ENCODE assay signal across 25 cellular contexts in genomic region chr4:174408841-174409552, GRCh38.
DNase-seq lines count a peak whose midpoint lies in the region; ATAC-seq, FAIRE-seq and TF ChIP-seq lines count a peak whose summit lies in the region.
"Had no signal": no experiment of that assay in that cellular context is flagged by ENCODE, and none has a peak within 500 bp of the region (broad histone marks: within the 10 kb centered on the region; RNA-seq: fewer than 3 reads in every experiment).

No MANE protein-coding gene starts in this region.

- H3K4me1 ChIP-seq in Loucy (ENCODE audit: insufficient read depth, low read length, poor library complexity, severe bottlenecking) (peaks cover 12% of the 10 kb centered on the region), small intestine (ENCODE audit: control insufficient read depth in 2 of 2, insufficient read depth in 1 of 2, low read depth in 1 of 2, low read length in 1 of 2) (no peaks in the 10 kb centered on the region)
- H3K4me1 ChIP-seq: BE2C had no signal

- H3K79me2 ChIP-seq in Loucy (ENCODE audit: insufficient read depth, low read length): no peaks in the 10 kb centered on the region

- no peaks in the 10 kb centered on the region for H3K27me3 ChIP-seq in Loucy (ENCODE audit: insufficient read depth, low read length, poor library complexity, severe bottlenecking)
- H3K27me3 ChIP-seq in small intestine (ENCODE audit: control insufficient read depth in 2 of 2, insufficient read depth in 2 of 2, low read length in 2 of 2): no peaks in the 10 kb centered on the region
- H3K27me3 ChIP-seq: BE2C had no signal

- no peaks in the 10 kb centered on the region for H3F3A ChIP-seq in Loucy (ENCODE audit: low read depth)

- TF ChIP-seq CTCF in Loucy (conservative IDR thresholded peaks at IDR 0.05; ENCODE audit: low read length): no peak

- intact Hi-C loops in left colon (cut with DNase I, micrococcal nuclease): no loop called here

- H3K4me3 ChIP-seq in Loucy (ENCODE audit: low read length, poor library complexity, severe bottlenecking) (no peak overlapping the region), small intestine (ENCODE audit: low read depth in 1 of 2, low read length in 2 of 2) (no peak overlapping the region)

- H4K20me1 ChIP-seq in Loucy (ENCODE audit: insufficient read depth, low read length, poor library complexity, severe bottlenecking): no peaks in the 10 kb centered on the region

- H3K9me3 ChIP-seq in Loucy (ENCODE audit: insufficient read depth, low read depth, low read length) (no peaks in the 10 kb centered on the region), small intestine (ENCODE audit: control insufficient read depth, low read depth) (no peaks in the 10 kb centered on the region)
- H3K9me3 ChIP-seq: BE2C had no signal

- DNase-seq in SK-MEL-5 (ENCODE audit: low read depth, low spot score) (peak; percentile 41), left colon (peak; percentile 11 to 47), small intestine (peak; percentile 64), epidermal melanocyte (ENCODE audit: insufficient read length, low spot score) (no peak)
- DNase-seq: ACHN; BE2C; C1 segment of cervical spinal cord; CD4-positive, CD25-positive, alpha-beta regulatory T cell; CD8-positive, alpha-beta memory T cell; COR-L47; DMS 273 treated with DMSO at 0.1 percent for 48 hours; DMS53; DND-41; EL; HCEC 1CT had no signal

- peak overlapping the region in 1 of 2 donors; percentile 32 for H3K27ac ChIP-seq in small intestine (ENCODE audit: low read depth in 1 of 2, low read length in 1 of 2)
- H3K27ac ChIP-seq: KMS-11 had no signal

- H2AFZ ChIP-seq in Loucy (ENCODE audit: low read length): peak overlapping the region; percentile 70; the same call in 1 of the 2 replicates

- H3K36me3 ChIP-seq in Loucy (ENCODE audit: insufficient read depth, low read length) (no peaks in the 10 kb centered on the region), small intestine (ENCODE audit: control insufficient read depth in 2 of 2, insufficient read depth in 2 of 2, low read length in 2 of 2) (no peaks in the 10 kb centered on the region)
- H3K36me3 ChIP-seq: BE2C had no signal

- no peak overlapping the region for H3K4me2 ChIP-seq in Loucy (ENCODE audit: low read depth, low read length, poor library complexity, severe bottlenecking)
- H3K4me2 ChIP-seq: KMS-11 had no signal

- H3K9ac ChIP-seq in Loucy (ENCODE audit: low read depth, low read length, poor library complexity, severe bottlenecking): no peak overlapping the region
- H3K9ac ChIP-seq: KMS-11 had no signal

- ATAC-seq in left colon: peak; percentile 100
- ATAC-seq in HG03196 (IDR thresholded peaks at IDR 0.05; ENCODE audit: unreplicated experiment): no peak
- no peak for ATAC-seq in HG03342 (IDR thresholded peaks at IDR 0.05; ENCODE audit: unreplicated experiment)
- no peak for ATAC-seq in GM21786 (IDR thresholded peaks at IDR 0.05; ENCODE audit: unreplicated experiment)

- in situ Hi-C loops in SK-MEL-5 (cut with HindIII; ENCODE audit: low pct_unique_long_range_greater_than_20kb, low sequenced_read_pairs): no loop called here

- no peaks in the 10 kb centered on the region for H3K9me2 ChIP-seq in Loucy (replicated peaks; ENCODE audit: low read depth, low read length)

- 25 to 71% (median 45%) methylated on average over 8 of the region's 8 CpGs for WGBS in small intestine, 3 donors

- no peak for FAIRE-seq in small intestine (lab: Jason Lieb, UNC)
- FAIRE-seq: A204.1, G401.6, GM12891, GM18507, H1 had no signal
